Comparison of ENCODE assay signal across 12 cellular contexts in the genomic region with DNA sequence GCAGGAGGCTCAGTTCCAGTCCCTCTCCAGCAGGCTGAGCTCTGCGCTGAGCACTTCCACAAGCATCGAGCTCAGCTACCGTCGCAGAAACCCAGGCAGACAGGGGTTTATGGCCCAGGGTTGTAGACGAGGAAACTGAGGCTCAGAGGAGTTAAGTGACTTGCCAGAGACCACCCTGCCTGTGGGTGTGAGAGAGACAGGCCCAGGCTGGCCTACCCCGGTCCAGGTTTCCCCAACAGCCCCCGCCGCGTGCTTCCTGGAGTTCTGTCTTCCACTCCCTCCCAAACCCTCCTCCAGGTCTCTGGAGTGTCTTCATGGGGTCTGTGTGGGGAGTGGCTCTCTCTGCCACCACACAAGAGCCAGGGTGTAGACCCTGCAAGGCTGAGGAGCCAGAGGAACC.
DNase-seq lines count a peak whose midpoint lies in the region; ATAC-seq and TF ChIP-seq lines count a peak whose summit lies in the region.
"Had no signal": no experiment of that assay in that cellular context is flagged by ENCODE, and none has a peak within 500 bp of the region (broad histone marks: within the 10 kb centered on the region; RNA-seq: fewer than 3 reads in every experiment).

No MANE protein-coding gene starts in this region.

- no peaks in the 10 kb centered on the region for H3K27me3 ChIP-seq in WERI-Rb-1 (ENCODE audit: insufficient read depth, low read depth, severe bottlenecking)

- no peak overlapping the region for H3K4me3 Mint-ChIP-seq in activated CD8-positive, alpha-beta memory T cell treated with anti-CD3 and anti-CD28 coated beads, Interleukin-2, amount 10 ng/mL, durations not matched to agents 7 days and 5 days
- H3K4me3 Mint-ChIP-seq: CD4-positive, CD25-positive, alpha-beta regulatory T cell; HFFc6 had no signal

- no peak overlapping the region for H3K27ac ChIP-seq in WERI-Rb-1
- H3K27ac ChIP-seq: 22Rv1 had no signal

- H3K27ac Mint-ChIP-seq in activated CD8-positive, alpha-beta memory T cell treated with anti-CD3 and anti-CD28 coated beads, Interleukin-2, amount 10 ng/mL, durations not matched to agents 7 days and 5 days, result no peak overlapping the region
- H3K27ac Mint-ChIP-seq: CD4-positive, CD25-positive, alpha-beta regulatory T cell; HFFc6 had no signal

- no peak for ATAC-seq in activated CD8-positive, alpha-beta memory T cell treated with anti-CD3 and anti-CD28 coated beads, Interleukin-2, amount 10 ng/mL, durations not matched to agents 7 days and 5 days
- ATAC-seq in omental fat pad (ENCODE audit: low FRiP score) (no peak), GM19463 (IDR thresholded peaks at IDR 0.05; ENCODE audit: unreplicated experiment) (no peak)

- no peaks in the 10 kb centered on the region for H3K9me3 Mint-ChIP-seq in activated CD8-positive, alpha-beta memory T cell treated with anti-CD3 and anti-CD28 coated beads, Interleukin-2, amount 10 ng/mL, durations not matched to agents 7 days and 5 days (ENCODE audit: low read depth)

- TF ChIP-seq CTCF in WERI-Rb-1 (IDR thresholded peaks at IDR 0.05; ENCODE audit: low read depth, low read length) (0 out of 2 replicates have a peak, but pooled peaks have one; percentile 4), omental fat pad (IDR thresholded peaks at IDR 0.05) (no peak)

- CTCF ChIA-PET in activated CD8-positive, alpha-beta memory T cell treated with anti-CD3 and anti-CD28 coated beads, Interleukin-2, amount 10 ng/mL, durations not matched to agents 7 days and 5 days (lab: Charles Lee), result no interaction called here

- H3K4me1 Mint-ChIP-seq in activated CD8-positive, alpha-beta memory T cell treated with anti-CD3 and anti-CD28 coated beads, Interleukin-2, amount 10 ng/mL, durations not matched to agents 7 days and 5 days, result no peaks in the 10 kb centered on the region
- H3K4me1 Mint-ChIP-seq: CD4-positive, CD25-positive, alpha-beta regulatory T cell had no signal

- no peaks in the 10 kb centered on the region for H3K36me3 Mint-ChIP-seq in activated CD8-positive, alpha-beta memory T cell treated with anti-CD3 and anti-CD28 coated beads, Interleukin-2, amount 10 ng/mL, durations not matched to agents 7 days and 5 days
- H3K36me3 Mint-ChIP-seq: CD4-positive, CD25-positive, alpha-beta regulatory T cell had no signal

- H3K4me3 ChIP-seq in WERI-Rb-1 (ENCODE audit: low read depth, low read length), result no peak overlapping the region

- no peaks in the 10 kb centered on the region for H3K9me3 ChIP-seq in WERI-Rb-1 (ENCODE audit: severe bottlenecking)

- no peaks in the 10 kb centered on the region for H3K36me3 ChIP-seq in WERI-Rb-1

- H3K27me3 Mint-ChIP-seq in activated CD8-positive, alpha-beta memory T cell treated with anti-CD3 and anti-CD28 coated beads, Interleukin-2, amount 10 ng/mL, durations not matched to agents 7 days and 5 days, result peaks cover 5% of the 10 kb centered on the region

- DNase-seq in activated CD8-positive, alpha-beta memory T cell treated with anti-CD3 and anti-CD28 coated beads, Interleukin-2, amount 50 U/mL, for 48 hours, result peak; percentile 15
- DNase-seq in activated CD8-positive, alpha-beta memory T cell treated with anti-CD3 and anti-CD28 coated beads, Interleukin-2, amount 10 ng/mL, durations not matched to agents 7 days and 5 days, result no peak
- DNase-seq in WERI-Rb-1, result no peak
- peak; percentile 25 for DNase-seq in islet precursor cell
- no peak for DNase-seq in omental fat pad (ENCODE audit: low spot score)
- DNase-seq in NCI-H1105 (lab: John Stamatoyannopoulos, UW), result no peak
- DNase-seq: CD4-positive, CD25-positive, alpha-beta regulatory T cell; GF-D8; HCEC 1CT; HFFc6 had no signal

Comparison
In these comparisons a context has a peak if more than half of its experiments do, and no peak if none do; other contexts are left out.
1. DNase-seq: peak in activated CD8-positive, alpha-beta memory T cell treated with anti-CD3 and anti-CD28 coated beads, Interleukin-2, amount 50 U/mL, for 48 hours (single experiment) and islet precursor cell (single experiment); none in activated CD8-positive, alpha-beta memory T cell treated with anti-CD3 and anti-CD28 coated beads, Interleukin-2, amount 10 ng/mL, durations not matched to agents 7 days and 5 days (single experiment), WERI-Rb-1 (single experiment), omental fat pad (single experiment) and NCI-H1105 (single experiment).